8 cellular contexts compared by ENCODE assay signal in the genomic region with DNA sequence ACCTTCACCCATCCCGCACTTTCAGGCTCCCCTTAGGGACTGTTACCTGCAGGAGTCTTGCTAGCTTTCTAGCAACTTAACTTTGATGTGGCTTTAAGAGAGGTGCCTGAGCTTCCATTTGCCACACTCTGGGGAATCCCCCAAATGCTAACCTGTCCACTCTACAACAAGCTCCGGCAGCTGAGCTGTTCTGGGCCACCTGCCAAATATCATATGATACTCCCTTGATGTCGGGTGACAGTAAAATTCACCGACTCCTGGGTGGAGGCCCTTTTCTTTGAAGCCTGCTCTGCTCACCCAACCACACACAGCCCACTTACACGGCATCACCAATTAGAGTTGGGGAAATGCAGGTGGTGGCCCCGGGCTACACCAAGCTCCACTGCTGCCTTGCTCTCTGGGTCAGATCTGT. TPM values are rescaled to one million over a fixed set of nuclear protein-coding genes. Genes with fewer than 3 reads are reported as not detected.
DNase-seq lines count a peak whose midpoint lies in the region; ATAC-seq and TF ChIP-seq lines count a peak whose summit lies in the region.

No MANE protein-coding gene starts in this region.

- no peaks in the 10 kb centered on the region for H3K27me3 ChIP-seq in uterus

- no peak for TF ChIP-seq CTCF in GM12865 (IDR thresholded peaks at IDR 0.05; ENCODE audit: insufficient read depth, low read depth, low read length, missing control alignments)
- no peak for TF ChIP-seq CTCF in uterus (IDR thresholded peaks at IDR 0.05)

- peaks cover 0 to 2% of the 10 kb centered on the region in 2 donors for H3K36me3 ChIP-seq in uterus

- no peak overlapping the region for H3K27ac ChIP-seq in uterus

- no peak overlapping the region for H3K4me3 ChIP-seq in GM12865 (ENCODE audit: low read depth, low read length)
- H3K4me3 ChIP-seq in uterus = no peak overlapping the region

- H3K9me3 ChIP-seq in uterus = no peaks in the 10 kb centered on the region

- DNase-seq in GM12865 (ENCODE audit: low read depth) (peak; percentile 82), NCI-H1436 (lab: John Stamatoyannopoulos, UW) (peak; percentile 79), left ventricle myocardium superior (peak; percentile 31), ecto neural progenitor cell (ENCODE audit: low spot score) (no peak), uterus (no peak)
- DNase-seq in activated CD4-positive, alpha-beta T cell treated with anti-CD3 and anti-CD28 coated beads, Interleukin-2, amount 50 U/mL, for 48 hours = peak; percentile 66 to 76
- DNase-seq in stimulated activated CD8-positive, alpha-beta memory T cell treated with anti-CD3 and anti-CD28 coated beads, Interleukin-4, amount 100 ng/mL, for 24 hours (ENCODE audit: low read depth) = peak; percentile 67

- no peak for TF ChIP-seq POLR2A in uterus (IDR thresholded peaks at IDR 0.05)

- ATAC-seq in left ventricle myocardium superior = peak; percentile 78
- no peak for ATAC-seq in GM21619 (IDR thresholded peaks at IDR 0.05; ENCODE audit: unreplicated experiment)

- H3K4me1 ChIP-seq in uterus = no peaks in the 10 kb centered on the region

- intact Hi-C loops in left ventricle myocardium superior (cut with micrococcal nuclease) = loop anchor here (10.0 kb wide), 1 partner anchor 300 kb away; no protein-coding TSS in a partner anchor
- intact Hi-C loops in uterus (cut with DNase I; ENCODE audit: low total_unique reads) = no loop called here

RNA-seq across cellular contexts. Expression of a gene that starts 38.0 kb away (rescaled TPM):
- total RNA-seq in left ventricle myocardium superior = not detected
- total RNA-seq in uterus = under 1 TPM in 2 of 4 donors, not detected in 2; 0.07 to 0.15 TPM

Comparison
In these comparisons a context has a peak if more than half of its experiments do, and no peak if none do; other contexts are left out.
1. DNase-seq: peak in GM12865 (single experiment), NCI-H1436 (single experiment), activated CD4-positive, alpha-beta T cell treated with anti-CD3 and anti-CD28 coated beads, Interleukin-2, amount 50 U/mL, for 48 hours (2 of 2), left ventricle myocardium superior (single experiment) and stimulated activated CD8-positive, alpha-beta memory T cell treated with anti-CD3 and anti-CD28 coated beads, Interleukin-4, amount 100 ng/mL, for 24 hours (single experiment); none in ecto neural progenitor cell (single experiment) and uterus (0 of 2).